ENCODE assay signal across 23 cellular contexts in the genomic region with DNA sequence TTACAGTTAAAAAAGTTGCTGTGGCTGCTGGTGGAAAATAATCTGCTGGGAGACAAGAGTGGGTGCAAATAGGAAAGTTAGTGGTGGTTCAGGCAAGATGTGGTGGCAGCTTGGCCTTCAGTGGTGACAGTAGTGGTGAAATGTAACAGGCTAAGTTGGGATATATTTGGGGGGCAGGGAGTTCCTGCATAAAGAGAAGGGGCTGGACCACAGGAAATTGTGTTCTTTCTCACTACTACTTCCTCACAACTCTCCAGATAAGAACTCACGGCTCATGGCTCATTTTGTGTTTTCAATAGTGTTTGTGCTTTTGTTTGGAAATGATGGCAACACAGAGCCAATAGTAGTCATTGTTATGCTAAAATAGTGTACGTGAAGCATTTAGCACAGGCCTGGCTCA.
"Had no signal": no experiment of that assay in that cellular context is flagged by ENCODE, and none has a peak within 500 bp of the region (broad histone marks: within the 10 kb centered on the region; RNA-seq: fewer than 3 reads in every experiment).

No MANE protein-coding gene starts in this region.

- H3K9me3 ChIP-seq: breast epithelium, esophagus muscularis mucosa, gastrocnemius medialis, stomach, suprapubic skin, tibial nerve had no signal

- ATAC-seq: activated T-cell treated with anti-CD3 and anti-CD28 coated beads, Interleukin-2, amount 50 U/mL, for 72 hours; gastrocnemius medialis; naive thymus-derived CD8-positive, alpha-beta T cell; sciatic nerve; stimulated activated effector memory CD8-positive, alpha-beta T cell treated with anti-CD3 and anti-CD28 coated beads, Interleukin-12 subunit alpha, Interleukin-12 subunit beta, amount 100 ng/mL, for 72 hours had no signal

- H3K4me1 Mint-ChIP-seq: activated naive CD8-positive, alpha-beta T cell treated with anti-CD3 and anti-CD28 coated beads, Interleukin-2, amount 10 ng/mL, durations not matched to agents 7 days and 5 days; central memory CD8-positive, alpha-beta T cell; mesothelial cell of epicardium; naive thymus-derived CD8-positive, alpha-beta T cell; stimulated activated effector memory CD8-positive, alpha-beta T cell treated with anti-CD3 and anti-CD28 coated beads, Interleukin-12 subunit alpha, Interleukin-12 subunit beta, amount 100 ng/mL, for 72 hours had no signal

- H3K27ac ChIP-seq: breast epithelium, dorsolateral prefrontal cortex, esophagus muscularis mucosa, gastrocnemius medialis, left ventricle myocardium inferior, stomach, suprapubic skin, tibial nerve had no signal

- H3K4me3 ChIP-seq: breast epithelium, dorsolateral prefrontal cortex, esophagus muscularis mucosa, gastrocnemius medialis, left ventricle myocardium inferior, stomach, suprapubic skin, tibial nerve had no signal

- H3K27ac Mint-ChIP-seq: activated CD4-positive, alpha-beta memory T cell treated with anti-CD3 and anti-CD28 coated beads for 36 hours; activated naive CD4-positive, alpha-beta T cell treated with anti-CD3 and anti-CD28 coated beads for 36 hours; activated naive CD8-positive, alpha-beta T cell treated with anti-CD3 and anti-CD28 coated beads, Interleukin-2, amount 10 ng/mL, durations not matched to agents 7 days and 5 days; activated T-cell treated with anti-CD3 and anti-CD28 coated beads, Interleukin-2, amount 50 U/mL, for 72 hours; mesothelial cell of epicardium; naive thymus-derived CD8-positive, alpha-beta T cell; stimulated activated effector memory CD8-positive, alpha-beta T cell treated with anti-CD3 and anti-CD28 coated beads, Interleukin-12 subunit alpha, Interleukin-12 subunit beta, amount 100 ng/mL, for 72 hours had no signal

- H3K36me3 Mint-ChIP-seq: activated CD4-positive, alpha-beta memory T cell treated with anti-CD3 and anti-CD28 coated beads for 36 hours; activated naive CD8-positive, alpha-beta T cell treated with anti-CD3 and anti-CD28 coated beads, Interleukin-2, amount 10 ng/mL, durations not matched to agents 7 days and 5 days; mesothelial cell of epicardium; stimulated activated effector memory CD8-positive, alpha-beta T cell treated with anti-CD3 and anti-CD28 coated beads, Interleukin-12 subunit alpha, Interleukin-12 subunit beta, amount 100 ng/mL, for 72 hours had no signal

- DNase-seq: activated CD4-positive, alpha-beta memory T cell treated with anti-CD3 and anti-CD28 coated beads for 36 hours; activated CD4-positive, alpha-beta T cell treated with anti-CD3 and anti-CD28 coated beads for 48 hours; activated effector memory CD4-positive, alpha-beta T cell treated with Interleukin-2 at 50 U/mL for 16 hours; activated naive CD4-positive, alpha-beta T cell treated with anti-CD3 and anti-CD28 coated beads for 36 hours; activated naive CD8-positive, alpha-beta T cell treated with anti-CD3 and anti-CD28 coated beads, Interleukin-2, amount 10 ng/mL, durations not matched to agents 7 days and 5 days; activated T-cell treated with anti-CD3 and anti-CD28 coated beads, Interleukin-2, amount 50 U/mL, for 72 hours; amniotic stem cell; dorsolateral prefrontal cortex; gastrocnemius medialis; hypothalamus; left ventricle myocardium inferior; naive thymus-derived CD8-positive, alpha-beta T cell; small intestine; stimulated activated CD4-positive, alpha-beta T cell treated with anti-CD3 and anti-CD28 coated beads, Interleukin-2, amount 100 ng/mL, for 24 hours; stomach had no signal

- H3K9me3 Mint-ChIP-seq: activated naive CD4-positive, alpha-beta T cell treated with anti-CD3 and anti-CD28 coated beads for 36 hours; activated naive CD8-positive, alpha-beta T cell treated with anti-CD3 and anti-CD28 coated beads, Interleukin-2, amount 10 ng/mL, durations not matched to agents 7 days and 5 days had no signal

- H3K36me3 ChIP-seq: breast epithelium, esophagus muscularis mucosa, gastrocnemius medialis, left ventricle myocardium inferior, stomach, suprapubic skin, tibial nerve had no signal

- H3K27me3 Mint-ChIP-seq: activated naive CD8-positive, alpha-beta T cell treated with anti-CD3 and anti-CD28 coated beads, Interleukin-2, amount 10 ng/mL, durations not matched to agents 7 days and 5 days; central memory CD8-positive, alpha-beta T cell had no signal

- H3K4me3 Mint-ChIP-seq: activated CD4-positive, alpha-beta memory T cell treated with anti-CD3 and anti-CD28 coated beads for 36 hours; activated naive CD4-positive, alpha-beta T cell treated with anti-CD3 and anti-CD28 coated beads for 36 hours; activated naive CD8-positive, alpha-beta T cell treated with anti-CD3 and anti-CD28 coated beads, Interleukin-2, amount 10 ng/mL, durations not matched to agents 7 days and 5 days; activated T-cell treated with anti-CD3 and anti-CD28 coated beads, Interleukin-2, amount 50 U/mL, for 72 hours; central memory CD8-positive, alpha-beta T cell; mesothelial cell of epicardium; naive thymus-derived CD8-positive, alpha-beta T cell; stimulated activated effector memory CD8-positive, alpha-beta T cell treated with anti-CD3 and anti-CD28 coated beads, Interleukin-12 subunit alpha, Interleukin-12 subunit beta, amount 100 ng/mL, for 72 hours had no signal

- H3K27me3 ChIP-seq: breast epithelium, esophagus muscularis mucosa, gastrocnemius medialis, stomach, suprapubic skin, tibial nerve had no signal

- H3K4me1 ChIP-seq: breast epithelium, esophagus muscularis mucosa, gastrocnemius medialis, left ventricle myocardium inferior, stomach, suprapubic skin, tibial nerve had no signal
